17 cellular contexts compared by ENCODE assay signal in genomic region chrX:153739754-153740486, GRCh38. TPM values are rescaled to one million over a fixed set of nuclear protein-coding genes. Genes with fewer than 3 reads are reported as not detected.
DNase-seq lines count a peak whose midpoint lies in the region; TF ChIP-seq lines count a peak whose summit lies in the region.
"Had no signal": no experiment of that assay in that cellular context is flagged by ENCODE, and none has a peak within 500 bp of the region (broad histone marks: within the 10 kb centered on the region; RNA-seq: fewer than 3 reads in every experiment).

No MANE protein-coding gene starts in this region.

- H3K9me3 Mint-ChIP-seq in glutamatergic neuron (ENCODE audit: unreplicated experiment) (no peaks in the 10 kb centered on the region), nephron progenitor cell (peaks cover 44% of the 10 kb centered on the region)
- H3K9me3 Mint-ChIP-seq: HFFc6 had no signal

- H3K4me3 ChIP-seq in H7 (ENCODE audit: insufficient read depth, low read depth, low read length) (no peak overlapping the region), osteoblast (ENCODE audit: insufficient read depth, low read length) (no peak overlapping the region)
- H3K4me3 ChIP-seq: thoracic aorta had no signal

- peak; percentile 70 for DNase-seq in activated CD8-positive, alpha-beta memory T cell treated with anti-CD3 and anti-CD28 coated beads for 24 hours
- DNase-seq in activated CD8-positive, alpha-beta memory T cell treated with anti-CD3 and anti-CD28 coated beads, Interleukin-2, amount 50 U/mL, for 4 hours, result no peak
- DNase-seq in H7 (peak; percentile 59), osteoblast (ENCODE audit: insufficient read length, low spot score, missing footprints) (peak; percentile 69), glutamatergic neuron (no peak), HK-2 (ENCODE audit: unreplicated experiment) (no peak), nephron progenitor cell (no peak)
- DNase-seq in activated effector memory CD4-positive, alpha-beta T cell treated with anti-CD3 and anti-CD28 coated beads, Interleukin-2, amount 50 U/mL, for 16 hours, result peak; percentile 63
- DNase-seq: ACHN, Calu3, HFFc6, left cardiac atrium, NCI-H146, NCI-H510A had no signal

- no peak overlapping the region for H3K27ac ChIP-seq in osteoblast (ENCODE audit: low read depth, low read length)
- H3K27ac ChIP-seq: thoracic aorta had no signal

- H3K36me3 Mint-ChIP-seq in glutamatergic neuron (ENCODE audit: unreplicated experiment) (peaks cover 6% of the 10 kb centered on the region), nephron progenitor cell (ENCODE audit: low read depth) (peaks cover 7% of the 10 kb centered on the region)

- H3K27me3 ChIP-seq in H7 (ENCODE audit: control insufficient read depth, insufficient read depth, low read length) (no peaks in the 10 kb centered on the region), osteoblast (ENCODE audit: insufficient read depth, low read length) (no peaks in the 10 kb centered on the region)

- no peaks in the 10 kb centered on the region for H4K20me1 ChIP-seq in osteoblast (ENCODE audit: insufficient read depth, low read length)

- TF ChIP-seq CTCF in osteoblast (IDR thresholded peaks at IDR 0.05; ENCODE audit: extremely low read depth, low read depth, low read length) (no peak), glutamatergic neuron (IDR thresholded peaks at IDR 0.05; ENCODE audit: partially characterized antibody, unreplicated experiment) (no peak), nephron progenitor cell (IDR thresholded peaks at IDR 0.05) (no peak)

- H3K4me3 Mint-ChIP-seq in glutamatergic neuron (ENCODE audit: unreplicated experiment) (no peak overlapping the region), nephron progenitor cell (no peak overlapping the region)
- H3K4me3 Mint-ChIP-seq: brain, HFFc6 had no signal

- H2AFZ ChIP-seq in osteoblast (ENCODE audit: low read length), result no peak overlapping the region

- no peaks in the 10 kb centered on the region for H3K36me3 ChIP-seq in H7 (replicated peaks; ENCODE audit: control insufficient read depth, insufficient read depth, low read length)
- H3K36me3 ChIP-seq in osteoblast (ENCODE audit: insufficient read depth, low read length), result no peaks in the 10 kb centered on the region

- H3K79me2 ChIP-seq in osteoblast (ENCODE audit: insufficient read depth, low read length), result no peaks in the 10 kb centered on the region

- H3K27me3 Mint-ChIP-seq in glutamatergic neuron (ENCODE audit: unreplicated experiment) (peaks cover 3% of the 10 kb centered on the region), nephron progenitor cell (ENCODE audit: low read depth, poor library complexity) (peaks cover 6% of the 10 kb centered on the region)
- H3K27me3 Mint-ChIP-seq: brain, progenitor cell of endocrine pancreas had no signal

- H3K4me2 ChIP-seq in osteoblast (ENCODE audit: insufficient read depth, low read length), result no peak overlapping the region

- no peaks in the 10 kb centered on the region for H3K4me1 ChIP-seq in osteoblast (ENCODE audit: insufficient read depth, low read length)

- H3K4me1 Mint-ChIP-seq in glutamatergic neuron (ENCODE audit: low read depth, unreplicated experiment), result peaks cover 4% of the 10 kb centered on the region
- H3K4me1 Mint-ChIP-seq in nephron progenitor cell, result peaks cover 31% of the 10 kb centered on the region

- H3K9me3 ChIP-seq in osteoblast (ENCODE audit: low read depth, low read length), result no peaks in the 10 kb centered on the region
- H3K9me3 ChIP-seq: thoracic aorta had no signal

- no peak overlapping the region for H3K27ac Mint-ChIP-seq in glutamatergic neuron (ENCODE audit: unreplicated experiment)
- no peak overlapping the region for H3K27ac Mint-ChIP-seq in nephron progenitor cell
- H3K27ac Mint-ChIP-seq: brain, HFFc6, progenitor cell of endocrine pancreas had no signal

RNA-seq across cellular contexts. Expression of gene ABCD1, which starts 15.3 kb away (rescaled TPM):
- 12.2 and 17.1 TPM in 2 replicates for total RNA-seq in H7 (2014; rRNA removed; shearing (Covaris generic))
- total RNA-seq in osteoblast, result 14.1 and 16.3 TPM in 2 replicates
- total RNA-seq in glutamatergic neuron (ENCODE audit: unreplicated experiment), result 13.5 TPM

RNA-seq across cellular contexts. Expression of gene BCAP31, which starts 15.7 kb away (rescaled TPM):
- total RNA-seq in H7 (2014; rRNA removed; shearing (Covaris generic)), result 95.0 and 176 TPM in 2 replicates
- total RNA-seq in osteoblast (114 and 118 TPM in 2 replicates), glutamatergic neuron (ENCODE audit: unreplicated experiment) (155 TPM)

RNA-seq across cellular contexts. Expression of gene PLXNB3, which starts 24.1 kb away (rescaled TPM):
- total RNA-seq in H7 (2014; rRNA removed; shearing (Covaris generic)), result 0.07 TPM in 1 of 2 replicates, not detected in the other
- total RNA-seq in osteoblast, result 2.7 and 4.3 TPM in 2 replicates
- 5.8 TPM for total RNA-seq in glutamatergic neuron (ENCODE audit: unreplicated experiment)

RNA-seq across cellular contexts. Expression of gene SRPK3, which starts 40.9 kb away (rescaled TPM):
- total RNA-seq in H7 (2014; rRNA removed; shearing (Covaris generic)), result not detected in 2 replicates
- 0.36 TPM in 1 of 2 replicates, not detected in the other for total RNA-seq in osteoblast
- total RNA-seq in glutamatergic neuron (ENCODE audit: unreplicated experiment), result not detected
- total RNA-seq: progenitor cell of endocrine pancreas had no signal

RNA-seq across cellular contexts. Expression of gene SLC6A8, which starts 52.2 kb away (rescaled TPM):
- total RNA-seq in H7 (2014; rRNA removed; shearing (Covaris generic)), result 29.4 and 40.2 TPM in 2 replicates
- total RNA-seq in osteoblast (15.3 and 19.5 TPM in 2 replicates), glutamatergic neuron (ENCODE audit: unreplicated experiment) (108 TPM)

Comparison
In these comparisons a context has a peak if more than half of its experiments do, and no peak if none do; other contexts are left out.
1. DNase-seq: peak in activated CD8-positive, alpha-beta memory T cell treated with anti-CD3 and anti-CD28 coated beads for 24 hours (single experiment), H7 (single experiment), activated effector memory CD4-positive, alpha-beta T cell treated with anti-CD3 and anti-CD28 coated beads, Interleukin-2, amount 50 U/mL, for 16 hours (single experiment) and osteoblast (single experiment); none in activated CD8-positive, alpha-beta memory T cell treated with anti-CD3 and anti-CD28 coated beads, Interleukin-2, amount 50 U/mL, for 4 hours (single experiment), glutamatergic neuron (single experiment), HK-2 (single experiment) and nephron progenitor cell (single experiment).